ENCODE assay signal across 16 cellular contexts in genomic region chr3:86923071-86923476, GRCh38.
DNase-seq lines count a peak whose midpoint lies in the region; ATAC-seq and TF ChIP-seq lines count a peak whose summit lies in the region.
"Had no signal": no experiment of that assay in that cellular context is flagged by ENCODE, and none has a peak within 500 bp of the region (broad histone marks: within the 10 kb centered on the region; RNA-seq: fewer than 3 reads in every experiment).

No MANE protein-coding gene starts in this region.

- no peak for ATAC-seq in CD4-positive, alpha-beta T cell (ENCODE audit: poor library complexity)
- ATAC-seq: natural killer cell; stimulated activated effector memory CD8-positive, alpha-beta T cell treated with anti-CD3 and anti-CD28 coated beads, Interleukin-12 subunit alpha, Interleukin-12 subunit beta, amount 100 ng/mL, for 72 hours had no signal

- H3K4me3 ChIP-seq in CD8-positive, alpha-beta memory T cell (ENCODE audit: low read length): no peak overlapping the region

- peak; percentile 90 for DNase-seq in EH (ENCODE audit: low read depth)
- DNase-seq in NCI-H2171 (lab: John Stamatoyannopoulos, UW): peak; percentile 51
- DNase-seq in epithelial cell of prostate (ENCODE audit: low read depth, low spot score): peak; percentile 46
- DNase-seq in activated CD8-positive, alpha-beta memory T cell treated with anti-CD3 and anti-CD28 coated beads, Interleukin-2, amount 50 U/mL, for 48 hours: no peak
- no peak for DNase-seq in CD8-positive, alpha-beta memory T cell
- DNase-seq in CD4-positive, alpha-beta T cell: no peak
- no peak for DNase-seq in NCI-H1436 (lab: John Stamatoyannopoulos, UW)
- DNase-seq: activated T-cell treated with anti-CD3 and anti-CD28 coated beads, Interleukin-2, amount 50 U/mL, for 48 hours; natural killer cell; NCI-H2107; Right ventricle myocardium superior; stimulated activated CD4-positive, alpha-beta T cell treated with anti-CD3 and anti-CD28 coated beads, Interleukin-12 subunit alpha, Interleukin-12 subunit beta, amount 100 ng/mL, for 4 hours had no signal

- H3K9me3 ChIP-seq in CD8-positive, alpha-beta memory T cell (ENCODE audit: low read length): no peaks in the 10 kb centered on the region
- no peaks in the 10 kb centered on the region for H3K9me3 ChIP-seq in CD4-positive, alpha-beta T cell (ENCODE audit: control insufficient read depth, low read length)
- H3K9me3 ChIP-seq: Caco-2 had no signal

- no peak for TF ChIP-seq CTCF in nephron (IDR thresholded peaks at IDR 0.05; ENCODE audit: unreplicated experiment in 3 of 3)
- TF ChIP-seq CTCF in CD4-positive, alpha-beta T cell (IDR thresholded peaks at IDR 0.05): no peak

- intact Hi-C loops in CD4-positive, alpha-beta T cell (cut with DNase I, micrococcal nuclease): no loop called here

- H3K36me3 Mint-ChIP-seq in nephron (ENCODE audit: low read depth): no peaks in the 10 kb centered on the region
- H3K36me3 Mint-ChIP-seq in CD8-positive, alpha-beta memory T cell: no peaks in the 10 kb centered on the region
- H3K36me3 Mint-ChIP-seq in CD4-positive, alpha-beta T cell (ENCODE audit: low read depth): no peaks in the 10 kb centered on the region
- H3K36me3 Mint-ChIP-seq: natural killer cell; stimulated activated effector memory CD8-positive, alpha-beta T cell treated with anti-CD3 and anti-CD28 coated beads, Interleukin-12 subunit alpha, Interleukin-12 subunit beta, amount 100 ng/mL, for 72 hours had no signal

- no peaks in the 10 kb centered on the region for H3K4me1 ChIP-seq in CD8-positive, alpha-beta memory T cell (ENCODE audit: insufficient read depth, low read length)
- H3K4me1 ChIP-seq: Caco-2 had no signal

- H3K9me3 Mint-ChIP-seq in nephron: no peaks in the 10 kb centered on the region
- peaks cover 3 to 9% (median 5%) of the 10 kb centered on the region in 5 donors for H3K9me3 Mint-ChIP-seq in CD8-positive, alpha-beta memory T cell
- H3K9me3 Mint-ChIP-seq in CD4-positive, alpha-beta T cell: peaks cover 7% of the 10 kb centered on the region

- no peaks in the 10 kb centered on the region for H3K27me3 Mint-ChIP-seq in nephron (ENCODE audit: low read depth)
- no peaks in the 10 kb centered on the region for H3K27me3 Mint-ChIP-seq in CD8-positive, alpha-beta memory T cell
- no peaks in the 10 kb centered on the region for H3K27me3 Mint-ChIP-seq in CD4-positive, alpha-beta T cell

- H3K27ac Mint-ChIP-seq in nephron: peak overlapping the region; percentile 13 to 41 (median 21)
- no peak overlapping the region for H3K27ac Mint-ChIP-seq in CD8-positive, alpha-beta memory T cell
- no peak overlapping the region for H3K27ac Mint-ChIP-seq in CD4-positive, alpha-beta T cell
- H3K27ac Mint-ChIP-seq: natural killer cell; stimulated activated effector memory CD8-positive, alpha-beta T cell treated with anti-CD3 and anti-CD28 coated beads, Interleukin-12 subunit alpha, Interleukin-12 subunit beta, amount 100 ng/mL, for 72 hours had no signal

- CTCF ChIA-PET in CD8-positive, alpha-beta memory T cell (lab: Charles Lee): no interaction called here
- CTCF ChIA-PET in CD4-positive, alpha-beta T cell (lab: Charles Lee): no interaction called here

- no peak overlapping the region for H3K4me3 Mint-ChIP-seq in nephron
- no peak overlapping the region for H3K4me3 Mint-ChIP-seq in CD8-positive, alpha-beta memory T cell
- H3K4me3 Mint-ChIP-seq in CD4-positive, alpha-beta T cell: no peak overlapping the region
- H3K4me3 Mint-ChIP-seq: natural killer cell; stimulated activated effector memory CD8-positive, alpha-beta T cell treated with anti-CD3 and anti-CD28 coated beads, Interleukin-12 subunit alpha, Interleukin-12 subunit beta, amount 100 ng/mL, for 72 hours had no signal

- H3K27ac ChIP-seq in epithelial cell of prostate: peak overlapping the region; percentile 67
- no peak overlapping the region for H3K27ac ChIP-seq in CD8-positive, alpha-beta memory T cell (ENCODE audit: low read depth, low read length)
- no peak overlapping the region for H3K27ac ChIP-seq in CD4-positive, alpha-beta T cell (ENCODE audit: low read depth, low read length)
- H3K27ac ChIP-seq: VCaP had no signal

- POLR2A ChIA-PET in CD8-positive, alpha-beta memory T cell (lab: Charles Lee): no interaction called here
- POLR2A ChIA-PET in CD4-positive, alpha-beta T cell (lab: Charles Lee): no interaction called here

- H3K4me1 Mint-ChIP-seq in nephron: peaks cover 12% of the 10 kb centered on the region
- H3K4me1 Mint-ChIP-seq in CD8-positive, alpha-beta memory T cell: no peaks in the 10 kb centered on the region
- H3K4me1 Mint-ChIP-seq in CD4-positive, alpha-beta T cell (ENCODE audit: low read depth): no peaks in the 10 kb centered on the region
- H3K4me1 Mint-ChIP-seq: natural killer cell; stimulated activated effector memory CD8-positive, alpha-beta T cell treated with anti-CD3 and anti-CD28 coated beads, Interleukin-12 subunit alpha, Interleukin-12 subunit beta, amount 100 ng/mL, for 72 hours had no signal

- H3K36me3 ChIP-seq in CD8-positive, alpha-beta memory T cell (ENCODE audit: insufficient read depth, low read length): no peaks in the 10 kb centered on the region

- H3K27me3 ChIP-seq in CD8-positive, alpha-beta memory T cell (ENCODE audit: insufficient read depth, low read length, poor library complexity, severe bottlenecking): no peaks in the 10 kb centered on the region
- H3K27me3 ChIP-seq in CD4-positive, alpha-beta T cell (ENCODE audit: control insufficient read depth, insufficient read depth, low read length): no peaks in the 10 kb centered on the region

Comparison
In these comparisons a context has a peak if more than half of its experiments do, and no peak if none do; other contexts are left out.
1. DNase-seq: peak in EH (single experiment), NCI-H2171 (single experiment) and epithelial cell of prostate (single experiment); none in activated CD8-positive, alpha-beta memory T cell treated with anti-CD3 and anti-CD28 coated beads, Interleukin-2, amount 50 U/mL, for 48 hours (single experiment), CD8-positive, alpha-beta memory T cell (0 of 5), CD4-positive, alpha-beta T cell (0 of 10) and NCI-H1436 (single experiment).
2. H3K27ac Mint-ChIP-seq: peak in nephron (3 of 3); none in CD8-positive, alpha-beta memory T cell (0 of 8) and CD4-positive, alpha-beta T cell (single experiment).